In the genomic region with DNA sequence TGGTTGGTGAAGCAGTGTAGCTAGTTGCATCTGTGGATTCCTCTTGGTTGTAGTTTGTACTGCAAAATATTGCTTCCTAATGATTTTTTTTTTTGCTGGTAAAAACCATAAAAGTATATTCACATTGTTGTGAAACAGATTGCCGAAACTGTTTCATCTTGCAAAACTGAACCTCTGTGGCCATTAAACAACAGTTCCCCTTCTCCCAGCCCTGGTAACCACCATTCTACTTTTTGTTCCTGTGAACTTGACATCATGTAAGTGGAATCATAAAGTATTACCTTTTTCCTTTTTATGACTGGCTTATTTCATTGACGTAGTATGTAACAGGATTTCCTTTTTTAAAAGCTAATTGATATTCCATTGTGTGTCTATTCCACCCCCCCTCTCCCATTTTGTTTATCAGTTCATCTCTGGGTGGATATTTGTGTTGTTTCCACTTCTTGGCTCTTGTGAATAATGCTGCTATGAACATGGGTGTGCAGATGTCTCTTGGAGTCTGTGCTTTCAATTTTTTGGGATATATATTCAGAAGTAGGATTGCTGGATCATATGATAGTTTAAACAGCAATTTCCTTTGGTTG, we compare ENCODE assay signal across 1 cellular context.
TF ChIP-seq lines count a peak whose summit lies in the region.

No MANE protein-coding gene starts in this region.

TF ChIP-seq in GM12878, 131 proteins besides CTCF, POLR2A, EP300 and RAD21:
- TF ChIP-seq, protein P1, sequence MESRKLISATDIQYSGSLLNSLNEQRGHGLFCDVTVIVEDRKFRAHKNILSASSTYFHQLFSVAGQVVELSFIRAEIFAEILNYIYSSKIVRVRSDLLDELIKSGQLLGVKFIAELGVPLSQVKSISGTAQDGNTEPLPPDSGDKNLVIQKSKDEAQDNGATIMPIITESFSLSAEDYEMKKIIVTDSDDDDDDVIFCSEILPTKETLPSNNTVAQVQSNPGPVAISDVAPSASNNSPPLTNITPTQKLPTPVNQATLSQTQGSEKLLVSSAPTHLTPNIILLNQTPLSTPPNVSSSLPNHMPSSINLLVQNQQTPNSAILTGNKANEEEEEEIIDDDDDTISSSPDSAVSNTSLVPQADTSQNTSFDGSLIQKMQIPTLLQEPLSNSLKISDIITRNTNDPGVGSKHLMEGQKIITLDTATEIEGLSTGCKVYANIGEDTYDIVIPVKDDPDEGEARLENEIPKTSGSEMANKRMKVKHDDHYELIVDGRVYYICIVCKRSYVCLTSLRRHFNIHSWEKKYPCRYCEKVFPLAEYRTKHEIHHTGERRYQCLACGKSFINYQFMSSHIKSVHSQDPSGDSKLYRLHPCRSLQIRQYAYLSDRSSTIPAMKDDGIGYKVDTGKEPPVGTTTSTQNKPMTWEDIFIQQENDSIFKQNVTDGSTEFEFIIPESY (IDR thresholded peaks at IDR 0.05) = no peak
- TF ChIP-seq GATAD2B (conservative IDR thresholded peaks at IDR 0.05; ENCODE audit: low read depth) = no peak
